Comparison of ENCODE assay signal across 10 cellular contexts in the genomic region with DNA sequence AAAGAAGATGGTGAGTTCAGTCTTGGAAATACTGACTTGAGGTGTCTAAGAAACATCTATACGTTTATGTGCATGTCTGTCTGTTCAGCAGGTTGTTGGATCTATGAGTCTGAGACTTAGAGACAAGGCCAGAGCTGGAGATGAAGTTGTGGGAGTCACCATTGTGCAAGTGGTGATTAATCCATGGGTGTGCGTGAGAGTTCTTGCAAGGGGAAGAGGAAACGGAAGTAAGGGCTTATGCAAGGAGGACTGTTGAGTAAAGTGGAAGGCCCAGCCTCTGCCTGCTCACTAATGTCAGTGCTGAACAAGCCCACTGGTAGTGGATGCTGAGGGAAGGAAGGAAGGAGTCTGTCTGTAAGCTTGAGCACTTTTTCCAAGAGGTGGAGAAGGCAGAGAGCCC. TPM values are rescaled to one million over a fixed set of nuclear protein-coding genes. Genes with fewer than 3 reads are reported as not detected.
A peak's percentile ranks its signal among the peaks of the same experiment; 100 is the strongest.
DNase-seq lines count a peak whose midpoint lies in the region; ATAC-seq, FAIRE-seq and TF ChIP-seq lines count a peak whose summit lies in the region.
"Not testable (repeated sequence)": the region's sequence is repeated elsewhere in the genome, so short reads cannot be mapped to it uniquely, and the experiment has no call there.
"Had no signal": no experiment of that assay in that cellular context is flagged by ENCODE, and none has a peak within 500 bp of the region (broad histone marks: within the 10 kb centered on the region; RNA-seq: fewer than 3 reads in every experiment).

No MANE protein-coding gene starts in this region.

- not testable (repeated sequence) for H3K36me3 ChIP-seq in RWPE2 (ENCODE audit: low read depth); astrocyte (ENCODE audit: insufficient read depth, low read length)

- H3K27ac Mint-ChIP-seq in astrocyte (ENCODE audit: unreplicated experiment), result not testable (repeated sequence)

- not testable (repeated sequence) for TF ChIP-seq CTCF in AG10803 (conservative IDR thresholded peaks at IDR 0.05; ENCODE audit: low read length); NB4 (IDR thresholded peaks at IDR 0.05; ENCODE audit: low read depth, low read length); RWPE2 (IDR thresholded peaks at IDR 0.05; ENCODE audit: poor library complexity, severe bottlenecking); astrocyte (IDR thresholded peaks at IDR 0.05; ENCODE audit: insufficient read depth, low read depth, low read length)

- not testable (repeated sequence) for H4K20me1 ChIP-seq in astrocyte (ENCODE audit: insufficient read depth, low read length)

- not testable (repeated sequence) for H3K4me3 Mint-ChIP-seq in astrocyte (ENCODE audit: unreplicated experiment)

- peak; percentile 52 for FAIRE-seq in astrocyte (lab: Jason Lieb, UNC)

- not testable (repeated sequence) for H2AFZ ChIP-seq in astrocyte (ENCODE audit: low read depth, low read length)

- not testable (repeated sequence) for TF ChIP-seq POLR2A in NB4 (IDR thresholded peaks at IDR 0.05; ENCODE audit: extremely low read depth, insufficient read length)

- not testable (repeated sequence) for H3K27me3 Mint-ChIP-seq in astrocyte (ENCODE audit: low read depth, unreplicated experiment)

- not testable (repeated sequence) for H3K4me2 ChIP-seq in astrocyte (ENCODE audit: low read length)

- not testable (repeated sequence) for H3K36me3 Mint-ChIP-seq in astrocyte (ENCODE audit: low read depth, unreplicated experiment)

- DNase-seq in AG10803 (ENCODE audit: low read depth), result peak; percentile 40
- peak; percentile 91 for DNase-seq in HCEC 1CT
- peak; percentile 99 for DNase-seq in NB4 (ENCODE audit: low read depth)
- peak; percentile 79 for DNase-seq in RWPE2 (ENCODE audit: low spot score)
- peak; percentile 4 for DNase-seq in astrocyte (ENCODE audit: low read depth)
- peak; percentile 33 for DNase-seq in fibroblast of gingiva (ENCODE audit: low read depth)
- DNase-seq in kidney tubule cell (ENCODE audit: low spot score), result peak; percentile 27
- DNase-seq in skeletal muscle cell (ENCODE audit: low read depth), result peak; percentile 21

- H3K4me1 Mint-ChIP-seq in astrocyte (ENCODE audit: low read depth, unreplicated experiment), result not testable (repeated sequence)

- H3K4me1 ChIP-seq in RWPE2 (ENCODE audit: insufficient read depth, poor library complexity, severe bottlenecking), result peaks cover 49% of the 10 kb centered on the region
- not testable (repeated sequence) for H3K4me1 ChIP-seq in astrocyte (ENCODE audit: insufficient read depth, low read length)

- H3K9ac ChIP-seq in astrocyte (ENCODE audit: low read length), result not testable (repeated sequence)

- H3K9me3 ChIP-seq in RWPE2 (ENCODE audit: severe bottlenecking); astrocyte (ENCODE audit: insufficient read depth, low read depth, low read length): not testable (repeated sequence)

- not testable (repeated sequence) for H3K9me3 Mint-ChIP-seq in astrocyte (ENCODE audit: unreplicated experiment)

- ATAC-seq in RWPE2 (ENCODE audit: low read depth), result peak; percentile 52

- H3K27me3 ChIP-seq in RWPE2 (ENCODE audit: insufficient read depth, poor library complexity, severe bottlenecking); astrocyte (ENCODE audit: insufficient read depth, low read length): not testable (repeated sequence)

- H3K79me2 ChIP-seq in astrocyte (ENCODE audit: insufficient read depth, low read length), result not testable (repeated sequence)

- H3K27ac ChIP-seq in RWPE2 (ENCODE audit: poor library complexity, severe bottlenecking), result peak overlapping the region; percentile 90
- H3K27ac ChIP-seq in astrocyte (ENCODE audit: low read depth, low read length), result not testable (repeated sequence)

- not testable (repeated sequence) for H3K4me3 ChIP-seq in AG10803 (ENCODE audit: low read length); NB4 (ENCODE audit: low read depth, low read length); RWPE2 (ENCODE audit: severe bottlenecking); astrocyte (ENCODE audit: insufficient read depth, low read depth, low read length); skeletal muscle cell (ENCODE audit: low read depth, low read length)

RNA-seq across cellular contexts. Expression of gene TMEM45B, which starts 9.8 kb away (rescaled TPM):
- not detected in 2 replicates for total RNA-seq in astrocyte
- total RNA-seq: posterior vena cava, subcutaneous adipose tissue had no signal

Comparison
In these comparisons a context has a peak if more than half of its experiments do, and no peak if none do; other contexts are left out.
1. DNase-seq: peak in every context shown above with its lines; median percentile 99 in NB4; 91 in HCEC 1CT; 79 in RWPE2; 40 in AG10803; 33 in fibroblast of gingiva; 27 in kidney tubule cell; 21 in skeletal muscle cell; 4 in astrocyte.